ENCODE assay signal across 9 cellular contexts in genomic region chr3:188006726-188007393, GRCh38.
DNase-seq lines count a peak whose midpoint lies in the region; ATAC-seq and TF ChIP-seq lines count a peak whose summit lies in the region.
"Had no signal": no experiment of that assay in that cellular context is flagged by ENCODE, and none has a peak within 500 bp of the region (broad histone marks: within the 10 kb centered on the region; RNA-seq: fewer than 3 reads in every experiment).

No MANE protein-coding gene starts in this region.

- peaks cover 13% of the 10 kb centered on the region for H3K4me1 Mint-ChIP-seq in nephron
- H3K4me1 Mint-ChIP-seq in naive thymus-derived CD8-positive, alpha-beta T cell, result peaks cover 10 to 18% (median 12%) of the 10 kb centered on the region in 4 donors

- H3K36me3 Mint-ChIP-seq in nephron (ENCODE audit: low read depth), result no peaks in the 10 kb centered on the region
- no peaks in the 10 kb centered on the region for H3K36me3 Mint-ChIP-seq in naive thymus-derived CD8-positive, alpha-beta T cell

- H3K27me3 Mint-ChIP-seq in nephron (ENCODE audit: low read depth), result peaks cover 4% of the 10 kb centered on the region
- no peaks in the 10 kb centered on the region for H3K27me3 Mint-ChIP-seq in naive thymus-derived CD8-positive, alpha-beta T cell

- no peak overlapping the region for H3K4me3 Mint-ChIP-seq in nephron
- no peak overlapping the region for H3K4me3 Mint-ChIP-seq in naive thymus-derived CD8-positive, alpha-beta T cell

- H3K27ac Mint-ChIP-seq in nephron, result peak overlapping the region in 2 of 3 experiments; percentile 13 to 72
- H3K27ac Mint-ChIP-seq in naive thymus-derived CD8-positive, alpha-beta T cell, result no peak overlapping the region

- no peak for ATAC-seq in HG02870 (IDR thresholded peaks at IDR 0.05; ENCODE audit: unreplicated experiment)
- no peak for ATAC-seq in naive thymus-derived CD8-positive, alpha-beta T cell

- TF ChIP-seq CTCF in epithelial cell of esophagus (IDR thresholded peaks at IDR 0.05; ENCODE audit: insufficient read depth, low read depth, low read length, missing control alignments), result no peak
- no peak for TF ChIP-seq CTCF in nephron (IDR thresholded peaks at IDR 0.05; ENCODE audit: unreplicated experiment in 3 of 3)

- POLR2A ChIA-PET in naive thymus-derived CD8-positive, alpha-beta T cell (lab: Charles Lee), result no interaction called here

- H3K4me3 ChIP-seq in epithelial cell of esophagus (ENCODE audit: low read length), result no peak overlapping the region

- DNase-seq in DMS53 treated with DMSO at 0.1 percent for 48 hours (lab: John Stamatoyannopoulos, UW; ENCODE audit: unreplicated experiment), result peak; percentile 75
- peak; percentile 76 for DNase-seq in NCI-H2107 (lab: John Stamatoyannopoulos, UW)
- DNase-seq in epithelial cell of esophagus (ENCODE audit: low read depth), result peak; percentile 37
- no peak for DNase-seq in ecto neural progenitor cell (ENCODE audit: low spot score)
- DNase-seq in stimulated activated CD8-positive, alpha-beta memory T cell treated with anti-CD3 and anti-CD28 coated beads, Interleukin-4, amount 100 ng/mL, for 48 hours, result no peak
- DNase-seq in naive thymus-derived CD8-positive, alpha-beta T cell, result no peak
- DNase-seq: activated CD4-positive, CD25-positive, alpha-beta regulatory T cell treated with anti-CD3 and anti-CD28 coated beads, Interleukin-2, amount 50 U/mL, for 72 hours had no signal

- H3K9me3 Mint-ChIP-seq in nephron, result peaks cover 7% of the 10 kb centered on the region
- H3K9me3 Mint-ChIP-seq in naive thymus-derived CD8-positive, alpha-beta T cell, result peaks cover 0 to 9% (median 0%) of the 10 kb centered on the region in 9 donors

Comparison
In these comparisons a context has a peak if more than half of its experiments do, and no peak if none do; other contexts are left out.
1. DNase-seq: peak in DMS53 treated with DMSO at 0.1 percent for 48 hours (single experiment), NCI-H2107 (single experiment) and epithelial cell of esophagus (single experiment); none in ecto neural progenitor cell (single experiment), stimulated activated CD8-positive, alpha-beta memory T cell treated with anti-CD3 and anti-CD28 coated beads, Interleukin-4, amount 100 ng/mL, for 48 hours (single experiment) and naive thymus-derived CD8-positive, alpha-beta T cell (0 of 10).
2. H3K27ac Mint-ChIP-seq: peak in nephron (2 of 3); none in naive thymus-derived CD8-positive, alpha-beta T cell (0 of 10).